ENCODE assay signal across 8 cellular contexts in the genomic region with DNA sequence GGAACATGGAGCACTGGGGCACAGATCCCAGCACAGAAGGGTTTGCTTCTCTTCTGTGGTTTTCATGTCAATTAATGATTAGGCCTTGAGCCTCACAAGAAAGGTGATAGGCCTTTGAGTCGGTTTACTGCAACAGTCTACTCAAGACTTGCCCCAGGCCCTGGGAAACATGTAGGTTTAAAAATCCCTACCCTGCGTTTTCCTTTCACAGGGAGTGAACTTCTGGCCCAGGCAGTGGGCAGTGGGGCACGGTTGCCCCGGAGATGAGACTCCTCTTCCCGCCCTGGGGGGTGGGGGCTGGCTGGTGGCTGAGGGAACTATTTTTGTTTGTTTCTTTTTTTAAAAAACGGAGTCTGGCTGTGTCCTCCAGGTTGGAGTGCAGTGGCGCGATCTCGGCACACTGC. TPM values are rescaled to one million over a fixed set of nuclear protein-coding genes. Genes with fewer than 3 reads are reported as not detected.
DNase-seq lines count a peak whose midpoint lies in the region; ATAC-seq lines count a peak whose summit lies in the region.

No MANE protein-coding gene starts in this region.

- H3K27ac Mint-ChIP-seq in CD8-positive, alpha-beta memory T cell, result peak overlapping the region in 4 of 8 donors; percentile 23 to 66 (median 60)

- no peak overlapping the region for H3K27ac ChIP-seq in CD8-positive, alpha-beta memory T cell (ENCODE audit: low read depth, low read length)
- no peak overlapping the region for H3K27ac ChIP-seq in ectodermal cell (ENCODE audit: insufficient read depth, low read depth, low read length, poor library complexity, severe bottlenecking)

- H2AFZ ChIP-seq in neuron (ENCODE audit: low read depth, low read length), result peak overlapping the region; percentile 57

- no peaks in the 10 kb centered on the region for H3K9me3 Mint-ChIP-seq in CD8-positive, alpha-beta memory T cell

- no peaks in the 10 kb centered on the region for H3K36me3 ChIP-seq in CD8-positive, alpha-beta memory T cell (ENCODE audit: insufficient read depth, low read length)
- H3K36me3 ChIP-seq in ectodermal cell (ENCODE audit: control insufficient read depth, insufficient read depth, low read length) (no peaks in the 10 kb centered on the region), neuron (ENCODE audit: insufficient read depth, low read length) (no peaks in the 10 kb centered on the region)

- 26% methylated on average over 9 of the region's 9 CpGs for WGBS in ectodermal cell, 2 experiments

- peaks cover 0 to 3% of the 10 kb centered on the region in 2 donors for H3K27me3 Mint-ChIP-seq in CD8-positive, alpha-beta memory T cell

- peak overlapping the region; percentile 83 to 92 (median 85) for H3K4me3 Mint-ChIP-seq in CD8-positive, alpha-beta memory T cell

- CTCF ChIA-PET in CD8-positive, alpha-beta memory T cell (lab: Charles Lee), result interaction anchor here (1.9 kb wide), 1 partner anchor 107 kb away, joined by 4 read pairs; no protein-coding TSS in a partner anchor

- peaks cover 14 to 19% (median 15%) of the 10 kb centered on the region in 3 donors for H3K4me1 Mint-ChIP-seq in CD8-positive, alpha-beta memory T cell

- H3K4me3 ChIP-seq in CD8-positive, alpha-beta memory T cell (ENCODE audit: low read length), result peak overlapping the region; percentile 19
- H3K4me3 ChIP-seq in ectodermal cell (ENCODE audit: insufficient read depth, low read depth, low read length) (peak overlapping the region; percentile 0), neuron (ENCODE audit: low read length) (peak overlapping the region; percentile 70)

- H3K36me3 Mint-ChIP-seq in CD8-positive, alpha-beta memory T cell, result peaks cover 0 to 2% (median 0%) of the 10 kb centered on the region in 3 donors

- ATAC-seq in HG03432 (IDR thresholded peaks at IDR 0.05; ENCODE audit: unreplicated experiment) (no peak), GM21786 (IDR thresholded peaks at IDR 0.05; ENCODE audit: unreplicated experiment) (no peak), GM19035 (IDR thresholded peaks at IDR 0.05; ENCODE audit: unreplicated experiment) (no peak)

- POLR2A ChIA-PET in CD8-positive, alpha-beta memory T cell (lab: Charles Lee), result interaction anchor here (1.0 kb wide), 1 partner anchor 180 kb away, joined by 4 read pairs; no protein-coding TSS in a partner anchor

- peaks cover 12% of the 10 kb centered on the region for H3K4me1 ChIP-seq in CD8-positive, alpha-beta memory T cell (ENCODE audit: insufficient read depth, low read length)
- peaks cover 22% of the 10 kb centered on the region for H3K4me1 ChIP-seq in ectodermal cell (ENCODE audit: control insufficient read depth, insufficient read depth, low read length)
- H3K4me1 ChIP-seq in neuron (ENCODE audit: insufficient read depth, low read length), result peaks cover 43% of the 10 kb centered on the region

- no peak for DNase-seq in CD8-positive, alpha-beta memory T cell
- peak; percentile 51 for DNase-seq in NCI-H2227 treated with DMSO at 0.1 percent for 48 hours (lab: John Stamatoyannopoulos, UW)
- no peak for DNase-seq in AG08396 (ENCODE audit: low spot score)

- H3K9me3 ChIP-seq in CD8-positive, alpha-beta memory T cell (ENCODE audit: low read length), result no peaks in the 10 kb centered on the region
- H3K9me3 ChIP-seq in ectodermal cell (ENCODE audit: control insufficient read depth, low read length), result no peaks in the 10 kb centered on the region
- no peaks in the 10 kb centered on the region for H3K9me3 ChIP-seq in neuron (ENCODE audit: low read length)

- peaks cover 6% of the 10 kb centered on the region for H3K27me3 ChIP-seq in CD8-positive, alpha-beta memory T cell (ENCODE audit: insufficient read depth, low read length, poor library complexity, severe bottlenecking)
- H3K27me3 ChIP-seq in ectodermal cell (ENCODE audit: control insufficient read depth, insufficient read depth, low read length, poor library complexity, severe bottlenecking) (peaks cover 17% of the 10 kb centered on the region), neuron (ENCODE audit: insufficient read depth, low read length) (no peaks in the 10 kb centered on the region)

RNA-seq across cellular contexts. Expression of a gene that starts 0.6 kb away (rescaled TPM):
- 10 to 100 TPM; 60.7 to 65.1 TPM for total RNA-seq in CD8-positive, alpha-beta memory T cell
- polyA plus RNA-seq in CD8-positive, alpha-beta memory T cell, result 97.8 TPM
- polyA plus RNA-seq in ectodermal cell (2013, experiment 1 of 4), result 13.8 TPM
- 13.0 TPM for polyA plus RNA-seq in ectodermal cell (2013, experiment 2 of 4)
- polyA plus RNA-seq in ectodermal cell (2013, experiment 3 of 4), result 13.7 TPM
- 14.8 TPM for polyA plus RNA-seq in ectodermal cell (2013, experiment 4 of 4)

Comparison
In these comparisons a context has a peak if more than half of its experiments do, and no peak if none do; other contexts are left out.
1. H3K4me3 ChIP-seq: peak in every context shown above with its lines; median percentile 70 in neuron; 19 in CD8-positive, alpha-beta memory T cell; 0 in ectodermal cell.